Comparison of ENCODE assay signal across 10 cellular contexts in genomic region chr1:151292207-151293030, GRCh38. TPM values are rescaled to one million over a fixed set of nuclear protein-coding genes. Genes with fewer than 3 reads are reported as not detected.
DNase-seq lines count a peak whose midpoint lies in the region; ATAC-seq, FAIRE-seq and TF ChIP-seq lines count a peak whose summit lies in the region.
"Had no signal": no experiment of that assay in that cellular context is flagged by ENCODE, and none has a peak within 500 bp of the region (broad histone marks: within the 10 kb centered on the region; RNA-seq: fewer than 3 reads in every experiment).

No MANE protein-coding gene starts in this region.

- no peak for TF ChIP-seq CTCF in A549 (IDR thresholded peaks at IDR 0.05)
- peak; percentile 18 for TF ChIP-seq CTCF in GM12864 (IDR thresholded peaks at IDR 0.05; ENCODE audit: low read depth, low read length, missing control alignments)
- 0 out of 2 replicates have a peak, but pooled peaks have one; percentile 10 for TF ChIP-seq CTCF in WI38 (IDR thresholded peaks at IDR 0.05; ENCODE audit: low read depth, low read length)
- TF ChIP-seq CTCF in kidney epithelial cell (IDR thresholded peaks at IDR 0.05; ENCODE audit: insufficient read depth, low read length, poor library complexity, severe bottlenecking) = peak; percentile 3
- TF ChIP-seq CTCF in tibial artery (IDR thresholded peaks at IDR 0.05) = no peak

- intact Hi-C loops in tibial artery (cut with DNase I; ENCODE audit: low total_unique reads) (no loop called here), Right ventricle myocardium superior (cut with DNase I) (no loop called here)

- TF ChIP-seq POLR2A in A549 (IDR thresholded peaks at IDR 0.05; ENCODE audit: low read length) = no peak

- WGBS in A549 (ENCODE audit: missing lambda C conversion rate) = 92% methylated on average over 13 of the region's 13 CpGs

- H3K4me2 ChIP-seq in A549 = no peak overlapping the region

- POLR2A ChIA-PET in A549 (lab: Yijun Ruan, JAX) = interaction anchor here (0.5 to 2.3 kb wide), 2 partner anchors 11 to 28 kb away, joined by 3 to 7 read pairs; partner anchors contain the start of gene ZNF687

- DNase-seq in A549 (ENCODE audit: low read depth in 1 of 2, low spot score in 1 of 2) (no peak), GM12864 (ENCODE audit: low read depth) (no peak), kidney epithelial cell (ENCODE audit: low read depth) (no peak), tibial artery (no peak), Right ventricle myocardium superior (no peak), cerebellum (ENCODE audit: low spot score) (no peak)
- DNase-seq: CD4-positive, CD25-positive, alpha-beta regulatory T cell; left ventricle myocardium inferior had no signal

- H3K36me3 ChIP-seq in kidney epithelial cell (ENCODE audit: control insufficient read depth, insufficient read depth, low read length) = peaks cover 6% of the 10 kb centered on the region
- H3K36me3 ChIP-seq in tibial artery = peaks cover 94 to 100% (median 95%) of the 10 kb centered on the region in 3 donors

- H3K9me3 ChIP-seq in A549 = no peaks in the 10 kb centered on the region
- H3K9me3 ChIP-seq in tibial artery = no peaks in the 10 kb centered on the region
- H3K9me3 ChIP-seq: left ventricle myocardium inferior had no signal

- TF ChIP-seq RAD21 in A549 (conservative IDR thresholded peaks at IDR 0.05 in 1 of 2, IDR thresholded peaks at IDR 0.05 in 1 of 2) = no peak

- H3K4me3 ChIP-seq in A549 (no peak overlapping the region), GM12864 (ENCODE audit: low read depth, low read length) (no peak overlapping the region), WI38 (ENCODE audit: low read depth, low read length) (no peak overlapping the region), kidney epithelial cell (ENCODE audit: low read depth, low read length) (no peak overlapping the region), tibial artery (no peak overlapping the region)
- H3K4me3 ChIP-seq: left ventricle myocardium inferior had no signal

- H3K4me1 ChIP-seq in A549 = no peaks in the 10 kb centered on the region
- peaks cover 0 to 13% (median 0%) of the 10 kb centered on the region in 4 donors for H3K4me1 ChIP-seq in tibial artery
- H3K4me1 ChIP-seq: left ventricle myocardium inferior had no signal

- H3K27me3 ChIP-seq in kidney epithelial cell (ENCODE audit: control insufficient read depth, insufficient read depth, low read length) (no peaks in the 10 kb centered on the region), tibial artery (no peaks in the 10 kb centered on the region)

- H3K27ac ChIP-seq in A549 (no peak overlapping the region), tibial artery (no peak overlapping the region)
- H3K27ac ChIP-seq: left ventricle myocardium inferior had no signal

- ATAC-seq in A549 (peak in 1 of 2 experiments; percentile 29; a peak in 3 of 6 replicates), HG02840 (IDR thresholded peaks at IDR 0.05; ENCODE audit: low FRiP score, unreplicated experiment) (no peak), Right ventricle myocardium superior (ENCODE audit: poor library complexity) (no peak)

- TF ChIP-seq EP300 in A549 (IDR thresholded peaks at IDR 0.05) = no peak

- no peak for FAIRE-seq in A549 (lab: Jason Lieb, UNC)

- CTCF ChIA-PET in A549 (lab: Yijun Ruan, JAX) = interaction anchor here (0.5 to 42.1 kb wide), 6 partner anchors 9 to 143 kb away, joined by 4 to 831 read pairs (median 8); partner anchors contain the start of gene ZNF687

TF ChIP-seq in A549, 52 proteins besides CTCF, POLR2A, EP300 and RAD21:
- TF ChIP-seq EHF (CRISPR knock-in tag; IDR thresholded peaks at IDR 0.05) (no peak), MAX (IDR thresholded peaks at IDR 0.05) (no peak), PHF8 (IDR thresholded peaks at IDR 0.05; ENCODE audit: borderline replicate concordance, low read depth) (no peak), POLR2AphosphoS2 (conservative IDR thresholded peaks at IDR 0.05; ENCODE audit: low read length) (peak; percentile 7; the same call in 1 of the 2 replicates), PBX3 (IDR thresholded peaks at IDR 0.05) (peak; percentile 39; the same call in 1 of the 2 replicates), TP53 (CRISPR knock-in tag; IDR thresholded peaks at IDR 0.05) (0 out of 2 replicates have a peak, but pooled peaks have one; percentile 40), ZNF302 (CRISPR knock-in tag; IDR thresholded peaks at IDR 0.05) (no peak), CEBPB (IDR thresholded peaks at IDR 0.05) (no peak), CHD2 (IDR thresholded peaks at IDR 0.05; ENCODE audit: low read length, partially characterized antibody) (no peak)

RNA-seq across cellular contexts. Expression of gene ZNF687, which starts 10.3 kb away (rescaled TPM):
- polyA plus RNA-seq in A549 (2011; rRNA removed) = 14.0 and 14.3 TPM in 2 replicates
- polyA plus RNA-seq in A549 (2012; cell fraction: cytosol; rRNA removed) = 12.8 and 19.3 TPM in 2 replicates
- polyA plus RNA-seq in A549 (2012; cell fraction: nucleus; rRNA removed) = 34.6 and 46.3 TPM in 2 replicates
- polyA plus RNA-seq in A549 (2017; fragmentation: RNase III; extraction: RNeasy Plus Mini Kit Qiagen cat#74134 plus additional on column Dnase treatment) = 16.3 to 18.4 TPM (median 17.5 TPM) in 3 replicates
- polyA minus RNA-seq in A549 (2011; rRNA and poly(A)+ RNA removed) = 52.0 and 52.8 TPM in 2 replicates
- total RNA-seq in kidney epithelial cell = 27.9 and 35.3 TPM in 2 replicates
- 12.4 TPM for total RNA-seq in Right ventricle myocardium superior
- total RNA-seq in cerebellum = 10.9 TPM

RNA-seq across cellular contexts. Expression of gene PI4KB, which starts 34.8 kb away (rescaled TPM):
- 34.4 and 37.7 TPM in 2 replicates for polyA plus RNA-seq in A549 (2011; rRNA removed)
- polyA plus RNA-seq in A549 (2012; cell fraction: cytosol; rRNA removed) = 32.3 and 37.4 TPM in 2 replicates
- 37.4 and 40.0 TPM in 2 replicates for polyA plus RNA-seq in A549 (2012; cell fraction: nucleus; rRNA removed)
- 26.3 to 27.6 TPM (median 26.8 TPM) in 3 replicates for polyA plus RNA-seq in A549 (2017; fragmentation: RNase III; extraction: RNeasy Plus Mini Kit Qiagen cat#74134 plus additional on column Dnase treatment)
- 78.2 and 106 TPM in 2 replicates for polyA minus RNA-seq in A549 (2011; rRNA and poly(A)+ RNA removed)
- 42.3 and 44.1 TPM in 2 replicates for total RNA-seq in kidney epithelial cell
- total RNA-seq in Right ventricle myocardium superior = 41.0 TPM
- total RNA-seq in cerebellum = 26.0 TPM

RNA-seq across cellular contexts. Expression of gene PSMD4, which starts 37.9 kb away (rescaled TPM):
- polyA plus RNA-seq in A549 (2011; rRNA removed) (241 and 265 TPM in 2 replicates), A549 (2017; fragmentation: RNase III; extraction: RNeasy Plus Mini Kit Qiagen cat#74134 plus additional on column Dnase treatment) (207 to 218 TPM (median 210 TPM) in 3 replicates)
- 356 and 395 TPM in 2 replicates for polyA plus RNA-seq in A549 (2012; cell fraction: cytosol; rRNA removed)
- 270 and 344 TPM in 2 replicates for polyA plus RNA-seq in A549 (2012; cell fraction: nucleus; rRNA removed)
- polyA minus RNA-seq in A549 (2011; rRNA and poly(A)+ RNA removed) = 218 and 220 TPM in 2 replicates
- total RNA-seq in kidney epithelial cell (152 and 178 TPM in 2 replicates), Right ventricle myocardium superior (138 TPM), cerebellum (64.4 TPM)

RNA-seq across cellular contexts. Expression of gene RFX5, which starts 54.6 kb away (rescaled TPM):
- polyA plus RNA-seq in A549 (2011; rRNA removed) (55.9 and 70.0 TPM in 2 replicates), A549 (2017; fragmentation: RNase III; extraction: RNeasy Plus Mini Kit Qiagen cat#74134 plus additional on column Dnase treatment) (49.7 to 60.1 TPM (median 59.2 TPM) in 3 replicates)
- 20.8 and 28.8 TPM in 2 replicates for polyA plus RNA-seq in A549 (2012; cell fraction: cytosol; rRNA removed)
- 42.8 and 52.1 TPM in 2 replicates for polyA plus RNA-seq in A549 (2012; cell fraction: nucleus; rRNA removed)
- polyA minus RNA-seq in A549 (2011; rRNA and poly(A)+ RNA removed) = 105 and 132 TPM in 2 replicates
- total RNA-seq in kidney epithelial cell (32.4 and 41.8 TPM in 2 replicates), Right ventricle myocardium superior (16.3 TPM), cerebellum (29.8 TPM)

Comparison
In these comparisons a context has a peak if more than half of its experiments do, and no peak if none do; other contexts are left out.
1. CTCF ChIP-seq: peak in GM12864 (single experiment), WI38 (single experiment) and kidney epithelial cell (single experiment); none in A549 (single experiment) and tibial artery (0 of 2).